Comparison of ENCODE assay signal across 20 cellular contexts in the genomic region with DNA sequence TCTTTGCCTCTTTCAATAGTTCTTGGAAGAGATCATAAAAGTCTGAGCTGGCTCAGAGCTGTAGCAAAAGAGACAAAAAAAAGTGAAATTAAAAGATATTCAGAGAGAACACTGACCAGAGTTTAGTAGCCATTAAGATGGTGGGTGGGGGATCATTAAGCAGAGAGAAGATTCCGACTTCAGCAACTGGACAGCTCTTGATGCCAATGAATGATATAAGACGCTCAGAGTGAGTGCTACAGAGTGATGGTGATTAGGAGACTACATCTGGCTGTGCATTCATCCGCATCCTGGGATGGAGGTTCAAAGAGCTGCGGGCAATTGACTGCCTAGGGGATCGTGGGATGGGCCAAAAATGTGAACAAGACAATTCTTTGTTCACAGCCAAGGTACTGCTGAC.
"Had no signal": no experiment of that assay in that cellular context is flagged by ENCODE, and none has a peak within 500 bp of the region (broad histone marks: within the 10 kb centered on the region; RNA-seq: fewer than 3 reads in every experiment).

No MANE protein-coding gene starts in this region.

- H3K9me3 ChIP-seq: ascending aorta, mucosa of descending colon, sigmoid colon, stomach, suprapubic skin, tibial nerve had no signal

- H3K27ac ChIP-seq: ascending aorta, brain microvascular endothelial cell, hepatocyte, sigmoid colon, stomach, suprapubic skin, tibial nerve, WERI-Rb-1 had no signal

- H3K4me2 ChIP-seq: hepatocyte, smooth muscle cell had no signal

- H3K36me3 ChIP-seq: ascending aorta, brain microvascular endothelial cell, sigmoid colon, stomach, suprapubic skin, tibial nerve, WERI-Rb-1 had no signal

- H3K4me3 ChIP-seq: ascending aorta, hepatocyte, mucosa of descending colon, sigmoid colon, smooth muscle cell, stomach, suprapubic skin, tibial nerve had no signal

- H3K4me1 ChIP-seq: ascending aorta, stomach, suprapubic skin, tibial nerve had no signal

- H3K27me3 ChIP-seq: ascending aorta, brain microvascular endothelial cell, hepatocyte, sigmoid colon, stomach, suprapubic skin, tibial nerve had no signal

- H2AFZ ChIP-seq: hepatocyte had no signal

- DNase-seq: activated CD4-positive, alpha-beta T cell treated with anti-CD3 and anti-CD28 coated beads for 1 hour; activated CD4-positive, alpha-beta T cell treated with anti-CD3 and anti-CD28 coated beads, Interleukin-2, amount 50 U/mL, for 1 hour; activated CD8-positive, alpha-beta T cell treated with anti-CD3 and anti-CD28 coated beads, Interleukin-2, amount 10 ng/mL, durations not matched to agents 7 days and 5 days; activated T-cell treated with anti-CD3 and anti-CD28 coated beads, Interleukin-2, amount 50 U/mL, for 1 hour; brain microvascular endothelial cell; caudate nucleus; effector CD8-positive, alpha-beta T cell; glutamatergic neuron; islet precursor cell; left cardiac atrium; mucosa of descending colon; sigmoid colon; stimulated activated CD4-positive, alpha-beta T cell treated with anti-CD3 and anti-CD28 coated beads, Interleukin-15, amount 100 ng/mL, for 24 hours; stomach; WERI-Rb-1 had no signal
